21 cellular contexts compared by ENCODE assay signal in genomic region chr5:133433641-133434040, GRCh38.
"Had no signal": no experiment of that assay in that cellular context is flagged by ENCODE, and none has a peak within 500 bp of the region (broad histone marks: within the 10 kb centered on the region; RNA-seq: fewer than 3 reads in every experiment).

No MANE protein-coding gene starts in this region.

- H3K4me3 Mint-ChIP-seq: naive thymus-derived CD4-positive, alpha-beta T cell; neural progenitor cell; stimulated activated memory B cell treated with anti-CD40 and anti-IgM and Interleukin-4, amounts not matched to agents 10 μg/mL and 1 μg/mL and 100 μg/mL, for 72 hours; stimulated activated naive CD8-positive, alpha-beta T cell treated with anti-CD3 and anti-CD28 coated beads, Interleukin-15, Interleukin-2, amounts not matched to agents 100 ng/mL and 50 ng/mL, for 24 hours had no signal

- H3K27me3 ChIP-seq: dorsolateral prefrontal cortex, gastrocnemius medialis, neural progenitor cell, right lobe of liver, testis, transverse colon had no signal

- H3K4me3 ChIP-seq: dorsolateral prefrontal cortex, gastrocnemius medialis, heart right ventricle, left lung, lower lobe of right lung, neural progenitor cell, psoas muscle, right lobe of liver, testis, transverse colon had no signal

- DNase-seq: central memory CD4-positive, alpha-beta T cell; cortex of kidney; dorsolateral prefrontal cortex; effector memory CD4-positive, alpha-beta T cell; gastrocnemius medialis; heart right ventricle; hypothalamus; left lung; lower lobe of right lung; mesenchymal stem cell; psoas muscle; right lobe of liver; stimulated activated CD4-positive, alpha-beta T cell treated with anti-CD3 and anti-CD28 coated beads, Interleukin-4, amount 100 ng/mL, for 1 hour; testis; transverse colon had no signal

- H3K36me3 ChIP-seq: gastrocnemius medialis, heart right ventricle, left lung, lower lobe of right lung, neural progenitor cell, right lobe of liver, transverse colon had no signal

- H3K79me2 ChIP-seq: parathyroid adenoma had no signal

- H3K9me3 ChIP-seq: gastrocnemius medialis, heart right ventricle, left lung, lower lobe of right lung, psoas muscle, right lobe of liver, testis, transverse colon had no signal

- H3K36me3 Mint-ChIP-seq: naive thymus-derived CD4-positive, alpha-beta T cell; neural progenitor cell; stimulated activated memory B cell treated with anti-CD40 and anti-IgM and Interleukin-4, amounts not matched to agents 10 μg/mL and 1 μg/mL and 100 μg/mL, for 72 hours had no signal

- ATAC-seq: esophagus mucosa; gastrocnemius medialis; heart right ventricle; left lung; lower lobe of right lung; naive thymus-derived CD4-positive, alpha-beta T cell; psoas muscle; right lobe of liver; stimulated activated memory B cell treated with anti-CD40 and anti-IgM and Interleukin-4, amounts not matched to agents 10 μg/mL and 1 μg/mL and 100 μg/mL, for 72 hours had no signal

- H3K27ac Mint-ChIP-seq: naive thymus-derived CD4-positive, alpha-beta T cell; neural progenitor cell; stimulated activated memory B cell treated with anti-CD40 and anti-IgM and Interleukin-4, amounts not matched to agents 10 μg/mL and 1 μg/mL and 100 μg/mL, for 72 hours; stimulated activated naive CD8-positive, alpha-beta T cell treated with anti-CD3 and anti-CD28 coated beads, Interleukin-15, Interleukin-2, amounts not matched to agents 100 ng/mL and 50 ng/mL, for 24 hours had no signal

- H3K27ac ChIP-seq: heart right ventricle, left lung, lower lobe of right lung, neural progenitor cell, parathyroid adenoma, psoas muscle, right lobe of liver, testis, transverse colon had no signal

- H3K27me3 Mint-ChIP-seq: stimulated activated memory B cell treated with anti-CD40 and anti-IgM and Interleukin-4, amounts not matched to agents 10 μg/mL and 1 μg/mL and 100 μg/mL, for 72 hours had no signal

- H3K9ac ChIP-seq: neural progenitor cell, parathyroid adenoma had no signal

- H3K4me1 Mint-ChIP-seq: naive thymus-derived CD4-positive, alpha-beta T cell had no signal

- H3K4me1 ChIP-seq: gastrocnemius medialis, heart right ventricle, left lung, lower lobe of right lung, parathyroid adenoma, psoas muscle, right lobe of liver, testis, transverse colon had no signal

- H3K9me3 Mint-ChIP-seq: naive thymus-derived CD4-positive, alpha-beta T cell; neural progenitor cell; stimulated activated memory B cell treated with anti-CD40 and anti-IgM and Interleukin-4, amounts not matched to agents 10 μg/mL and 1 μg/mL and 100 μg/mL, for 72 hours; stimulated activated naive CD8-positive, alpha-beta T cell treated with anti-CD3 and anti-CD28 coated beads, Interleukin-15, Interleukin-2, amounts not matched to agents 100 ng/mL and 50 ng/mL, for 24 hours had no signal
